ENCODE assay signal across 17 cellular contexts in the genomic region with DNA sequence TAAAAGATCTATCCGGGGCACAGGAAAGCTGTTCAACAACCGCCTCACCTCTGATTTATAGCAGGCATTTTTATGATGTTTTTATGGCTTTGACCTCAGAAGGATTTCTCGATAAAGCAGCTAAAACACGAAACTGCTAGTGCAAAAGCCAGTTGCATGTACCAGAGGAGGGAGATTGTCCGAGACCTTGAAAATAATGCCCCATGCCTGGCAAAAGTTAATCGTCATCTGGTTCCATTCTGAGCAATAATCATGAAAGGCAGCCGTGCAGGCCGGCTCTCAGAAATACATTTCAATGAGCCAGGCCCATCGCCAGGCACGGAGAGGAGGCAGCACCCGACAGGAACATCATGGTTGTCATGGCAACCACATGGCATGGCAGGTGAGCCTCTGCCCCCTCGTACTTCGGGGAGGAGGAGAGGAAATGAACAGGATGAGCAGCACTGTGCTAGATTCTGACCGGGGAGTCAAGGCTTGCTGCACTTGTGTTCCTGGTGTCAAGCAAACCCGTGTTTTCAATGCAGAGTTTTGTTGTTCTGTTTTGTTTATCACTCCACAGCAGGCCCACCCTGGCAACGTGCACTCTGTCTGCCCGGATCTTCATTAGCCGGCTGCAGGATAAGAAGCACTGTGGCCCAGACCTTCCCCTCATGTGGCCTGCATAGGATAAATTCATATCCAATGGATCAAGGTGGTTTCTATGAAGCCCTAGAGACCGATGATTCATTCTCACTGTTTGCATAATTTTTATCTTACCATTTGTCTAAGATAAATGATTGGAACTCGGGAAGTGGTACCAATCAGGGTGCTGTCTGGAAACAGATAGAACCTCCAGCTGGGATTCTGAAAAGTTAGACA.
DNase-seq lines count a peak whose midpoint lies in the region; ATAC-seq, FAIRE-seq and TF ChIP-seq lines count a peak whose summit lies in the region.
"Had no signal": no experiment of that assay in that cellular context is flagged by ENCODE, and none has a peak within 500 bp of the region (broad histone marks: within the 10 kb centered on the region; RNA-seq: fewer than 3 reads in every experiment).

No MANE protein-coding gene starts in this region.

- no peak for ATAC-seq in GM21390 (IDR thresholded peaks at IDR 0.05; ENCODE audit: unreplicated experiment)
- ATAC-seq: gastrocnemius medialis had no signal

- FAIRE-seq in GM12891 (lab: Jason Lieb, UNC): no peak
- FAIRE-seq: endometrium, H54 had no signal

- peak; percentile 87 for DNase-seq in NCI-H1092 (lab: John Stamatoyannopoulos, UW)
- DNase-seq in NCI-H2171 treated with DMSO at 0.1 percent for 48 hours (lab: John Stamatoyannopoulos, UW): peak; percentile 79
- peak; percentile 67 for DNase-seq in occipital lobe (lab: John Stamatoyannopoulos, UW)
- no peak for DNase-seq in hippocampal formation (lab: John Stamatoyannopoulos, UW)
- DNase-seq in GM12891 (ENCODE audit: insufficient read length, low spot score): no peak
- DNase-seq: activated CD8-positive, alpha-beta memory T cell treated with anti-CD3 and anti-CD28 coated beads for 24 hours; gastrocnemius medialis; Kasumi-1; NK-92 treated with Interleukin-12 subunit alpha and Interleukin-12 subunit beta, amount 100 ng/mL, for 24 hours; SJCRH30; stimulated activated CD4-positive, alpha-beta T cell treated with anti-CD3 and anti-CD28 coated beads, Interleukin-2, amount 100 ng/mL, for 24 hours had no signal

- peak overlapping the region; percentile 70 for H3K27ac ChIP-seq in VCaP
- H3K27ac ChIP-seq: BLaER1, gastrocnemius medialis, HL-60, SJCRH30 had no signal

- no peak for TF ChIP-seq CTCF in VCaP (conservative IDR thresholded peaks at IDR 0.05)

- TF ChIP-seq POLR2A in GM12891 (IDR thresholded peaks at IDR 0.05; ENCODE audit: low read depth, low read length): no peak

TF ChIP-seq in GM12891, 5 proteins besides CTCF, POLR2A, EP300 and RAD21:
- no peak for TF ChIP-seq POLR2AphosphoS5 (IDR thresholded peaks at IDR 0.05; ENCODE audit: low read depth, low read length)
- no peak for TF ChIP-seq TAF1 (IDR thresholded peaks at IDR 0.05; ENCODE audit: low read depth, low read length)
- TF ChIP-seq PAX5 (IDR thresholded peaks at IDR 0.05; ENCODE audit: insufficient read depth, low read length, severe bottlenecking): no peak
- TF ChIP-seq POU2F2 (IDR thresholded peaks at IDR 0.05; ENCODE audit: low read depth, low read length): no peak
- no peak for TF ChIP-seq SPI1 (IDR thresholded peaks at IDR 0.05; ENCODE audit: low read depth, low read length)
TF ChIP-seq in GM12891: peak in this region for 0.

Comparison
In these comparisons a context has a peak if more than half of its experiments do, and no peak if none do; other contexts are left out.
1. DNase-seq: peak in NCI-H1092 (single experiment), NCI-H2171 treated with DMSO at 0.1 percent for 48 hours (single experiment) and occipital lobe (single experiment); none in hippocampal formation (0 of 2) and GM12891 (single experiment).